ENCODE assay signal across 33 cellular contexts in genomic region chr18:6111726-6112125, GRCh38.
DNase-seq lines count a peak whose midpoint lies in the region; ATAC-seq, FAIRE-seq and TF ChIP-seq lines count a peak whose summit lies in the region.
"Had no signal": no experiment of that assay in that cellular context is flagged by ENCODE, and none has a peak within 500 bp of the region (broad histone marks: within the 10 kb centered on the region; RNA-seq: fewer than 3 reads in every experiment).

No MANE protein-coding gene starts in this region.

- no peaks in the 10 kb centered on the region for H3K79me1 ChIP-seq in IMR-90 (ENCODE audit: low read depth in 1 of 2, low read length in 2 of 2)

- H3K9me3 ChIP-seq in HepG2 (ENCODE audit: low read length) (no peaks in the 10 kb centered on the region), right lobe of liver (no peaks in the 10 kb centered on the region), IMR-90 (ENCODE audit: control insufficient read depth, insufficient read depth, low read length) (no peaks in the 10 kb centered on the region)
- H3K9me3 ChIP-seq: A549; BE2C; BLaER1; BLaER1 treated with 17β-estradiol and CSF1 and Interleukin-3, amounts not matched to agents 10 nM and 100 nM; Caco-2 had no signal

- POLR2A ChIA-PET in HepG2 (lab: Yijun Ruan, JAX) (no interaction called here), IMR-90 (lab: Charles Lee; ENCODE audit: unreplicated experiment) (no interaction called here)

- dilution Hi-C loops in IMR-90 (cut with HindIII; ENCODE audit: low sequenced_read_pairs, unreplicated experiment), result no loop called here

- H3K56ac ChIP-seq in IMR-90 (ENCODE audit: extremely low read depth, insufficient read depth, low read length), result no peak overlapping the region

- no peak overlapping the region for H2BK20ac ChIP-seq in IMR-90 (ENCODE audit: low read depth, low read length)

- no peak for DNase-seq in HepG2 (ENCODE audit: low spot score)
- no peak for DNase-seq in right lobe of liver
- DNase-seq in IMR-90, result no peak
- DNase-seq in NCI-H69 (lab: John Stamatoyannopoulos, UW), result peak; percentile 49
- no peak for DNase-seq in occipital lobe (lab: John Stamatoyannopoulos, UW)
- no peak for DNase-seq in activated CD4-positive, alpha-beta T cell treated with anti-CD3 and anti-CD28 coated beads for 48 hours
- DNase-seq: 8988T; ACHN; AML-193; BE2C; C1 segment of cervical spinal cord; Caco-2; Calu3; CD4-positive, alpha-beta memory T cell; CD4-positive, alpha-beta T cell; CD4-positive, CD25-positive, alpha-beta regulatory T cell; CD8-positive, alpha-beta memory T cell; CD8-positive, alpha-beta T cell; COR-L47; DMS 273 treated with DMSO at 0.1 percent for 48 hours; DMS153; DMS53; DMS79; DMS79 treated with DMSO at 0.1 percent for 48 hours; DND-41; EL had no signal

- no peak overlapping the region for H4K91ac ChIP-seq in IMR-90 (ENCODE audit: insufficient read depth, low read depth, low read length)

- no peak overlapping the region for H3K14ac ChIP-seq in IMR-90 (replicated peaks; ENCODE audit: low read depth, low read length)

- no peak for FAIRE-seq in HepG2 (lab: Jason Lieb, UNC)
- FAIRE-seq: A204.1, A549, D721Med had no signal

- no peak overlapping the region for H3K9ac ChIP-seq in HepG2 (ENCODE audit: insufficient read depth, low read depth, low read length)
- no peak overlapping the region for H3K9ac ChIP-seq in IMR-90 (ENCODE audit: low read depth, low read length)
- H3K9ac ChIP-seq: BLaER1; BLaER1 treated with 17β-estradiol and CSF1 and Interleukin-3, amounts not matched to agents 10 nM and 100 nM had no signal

- no peak overlapping the region for H3K23ac ChIP-seq in IMR-90 (ENCODE audit: low read depth, low read length)

- H2AK5ac ChIP-seq in IMR-90 (ENCODE audit: low read depth, low read length), result no peak overlapping the region

- no peak overlapping the region for H2AK9ac ChIP-seq in IMR-90 (replicated peaks; ENCODE audit: low read depth, low read length, poor library complexity)

- H2BK15ac ChIP-seq in IMR-90 (ENCODE audit: low read depth, low read length), result no peak overlapping the region

- 83% methylated on average over 3 of the region's 3 CpGs for WGBS in HepG2 (ENCODE audit: low lambda C conversion rate)
- WGBS in right lobe of liver (ENCODE audit: insufficient coverage, low coverage, low lambda C conversion rate, missing lambda C conversion rate), result 92% methylated on average over 3 of the region's 3 CpGs
- WGBS in IMR-90 (ENCODE audit: extremely low coverage in 2 of 2, insufficient read length in 1 of 2), 2 experiments, result no CpG with 5 or more reads among the region's 3 CpGs

- CTCF ChIA-PET in HepG2 (lab: Yijun Ruan, JAX; ENCODE audit: low intra/inter-chr PET ratio, low total read pairs) (no interaction called here), IMR-90 (lab: Yijun Ruan, JAX) (no interaction called here)

- TF ChIP-seq RAD21 in HepG2 (CRISPR knock-in tag; IDR thresholded peaks at IDR 0.05) (no peak), IMR-90 (IDR thresholded peaks at IDR 0.05; ENCODE audit: low read length) (no peak)

- TF ChIP-seq POLR2A in HepG2 (IDR thresholded peaks at IDR 0.05; ENCODE audit: insufficient read depth in 1 of 2, low read depth in 2 of 2, low read length in 2 of 2) (no peak), right lobe of liver (IDR thresholded peaks at IDR 0.05) (no peak), IMR-90 (IDR thresholded peaks at IDR 0.05; ENCODE audit: low read depth, low read length) (no peak)

- no peak overlapping the region for H3K4me3 ChIP-seq in HepG2 (replicated peaks in 1 of 3; ENCODE audit: insufficient read depth in 1 of 3, low read depth in 2 of 3, low read length in 3 of 3)
- H3K4me3 ChIP-seq in right lobe of liver, result no peak overlapping the region
- no peak overlapping the region for H3K4me3 ChIP-seq in IMR-90 (ENCODE audit: insufficient read depth, low read depth, low read length)
- H3K4me3 ChIP-seq: A549; BLaER1; BLaER1 treated with 17β-estradiol and CSF1 and Interleukin-3, amounts not matched to agents 10 nM and 100 nM had no signal

- no peak overlapping the region for H4K5ac ChIP-seq in IMR-90 (ENCODE audit: low read depth, low read length)

- ATAC-seq in HepG2, result no peak
- ATAC-seq in right lobe of liver, result no peak
- no peak for ATAC-seq in IMR-90 (ENCODE audit: low read depth)
- ATAC-seq: A549; CD8-positive, alpha-beta T cell had no signal

- H4K20me1 ChIP-seq in HepG2 (ENCODE audit: insufficient read depth, low read length) (no peaks in the 10 kb centered on the region), IMR-90 (ENCODE audit: insufficient read depth, low read length) (no peaks in the 10 kb centered on the region)
- H4K20me1 ChIP-seq: BLaER1; BLaER1 treated with 17β-estradiol and CSF1 and Interleukin-3, amounts not matched to agents 10 nM and 100 nM had no signal

- no peak overlapping the region for H3K4ac ChIP-seq in IMR-90 (ENCODE audit: low read depth, low read length)

- H2BK120ac ChIP-seq in IMR-90 (ENCODE audit: low read depth, low read length), result no peak overlapping the region

- no peak overlapping the region for H2BK5ac ChIP-seq in IMR-90 (ENCODE audit: low read depth, low read length, poor library complexity, severe bottlenecking)

- H3K79me2 ChIP-seq in HepG2 (ENCODE audit: insufficient read depth, low read length), result no peaks in the 10 kb centered on the region

- TF ChIP-seq EP300 in HepG2 (IDR thresholded peaks at IDR 0.05; ENCODE audit: low read depth in 2 of 2, low read length in 2 of 2) (no peak), HepG2 (CRISPR knock-in tag; IDR thresholded peaks at IDR 0.05; ENCODE audit: borderline replicate concordance) (no peak)

- TF ChIP-seq CTCF in HepG2 (CRISPR knock-in tag; IDR thresholded peaks at IDR 0.05), result no peak
- no peak for TF ChIP-seq CTCF in right lobe of liver (IDR thresholded peaks at IDR 0.05)
- no peak for TF ChIP-seq CTCF in IMR-90 (conservative IDR thresholded peaks at IDR 0.05; ENCODE audit: low read depth, low read length)

- peaks cover 0 to 2% of the 10 kb centered on the region in 2 experiments; a peak in 3 of 5 replicates for H3K36me3 ChIP-seq in HepG2 (replicated peaks in 1 of 2; ENCODE audit: control insufficient read depth in 1 of 2, insufficient read depth in 2 of 2, low read length in 2 of 2)
- H3K36me3 ChIP-seq in right lobe of liver, result no peaks in the 10 kb centered on the region
- no peaks in the 10 kb centered on the region for H3K36me3 ChIP-seq in IMR-90 (ENCODE audit: control insufficient read depth, insufficient read depth, low read length)
- H3K36me3 ChIP-seq: BE2C; BLaER1; BLaER1 treated with 17β-estradiol and CSF1 and Interleukin-3, amounts not matched to agents 10 nM and 100 nM had no signal

- H4K8ac ChIP-seq in IMR-90 (ENCODE audit: low read depth in 2 of 2, low read length in 2 of 2), result no peak overlapping the region

- in situ Hi-C loops in HepG2 (cut with HindIII; ENCODE audit: extremely low pct_ligation_motif_present, low pct_unique_long_range_greater_than_20kb) (no loop called here), IMR-90 (cut with MboI; ENCODE audit: low sequenced_read_pairs) (no loop called here)

- no peaks in the 10 kb centered on the region for H3K27me3 ChIP-seq in HepG2 (ENCODE audit: control insufficient read depth in 1 of 2, insufficient read depth in 2 of 2, low read length in 2 of 2)
- no peaks in the 10 kb centered on the region for H3K27me3 ChIP-seq in right lobe of liver
- H3K27me3 ChIP-seq in IMR-90 (ENCODE audit: control insufficient read depth, insufficient read depth, low read length), result peaks cover 2% of the 10 kb centered on the region
- H3K27me3 ChIP-seq: BE2C; BLaER1; BLaER1 treated with 17β-estradiol and CSF1 and Interleukin-3, amounts not matched to agents 10 nM and 100 nM had no signal

- H3K4me1 ChIP-seq in HepG2 (ENCODE audit: insufficient read depth, low read length) (no peaks in the 10 kb centered on the region), right lobe of liver (peaks cover 0 to 21% (median 0%) of the 10 kb centered on the region in 4 donors), IMR-90 (ENCODE audit: control insufficient read depth, insufficient read depth, low read length) (no peaks in the 10 kb centered on the region)
- H3K4me1 ChIP-seq: A549, BE2C, BLaER1, Caco-2 had no signal

- H3K27ac ChIP-seq in HepG2 (ENCODE audit: extremely low read length, insufficient read depth, low read length), result no peak overlapping the region
- H3K27ac ChIP-seq in right lobe of liver, result no peak overlapping the region
- H3K27ac ChIP-seq in IMR-90 (ENCODE audit: insufficient read depth, low read length), result no peak overlapping the region
- H3K27ac ChIP-seq: 22Rv1; A549; BLaER1; BLaER1 treated with 17β-estradiol and CSF1 and Interleukin-3, amounts not matched to agents 10 nM and 100 nM; C4-2B had no signal

- H3K4me2 ChIP-seq in HepG2 (ENCODE audit: low read depth, low read length), result no peak overlapping the region
- no peak overlapping the region for H3K4me2 ChIP-seq in IMR-90 (ENCODE audit: low read depth, low read length)
- H3K4me2 ChIP-seq: A549; BLaER1; BLaER1 treated with 17β-estradiol and CSF1 and Interleukin-3, amounts not matched to agents 10 nM and 100 nM had no signal

- H2AFZ ChIP-seq in HepG2 (ENCODE audit: low read length), result no peak overlapping the region
- H2AFZ ChIP-seq in IMR-90 (replicated peaks; ENCODE audit: low read length, poor library complexity), result no peak overlapping the region

- no peaks in the 10 kb centered on the region for H3K9me1 ChIP-seq in IMR-90 (ENCODE audit: insufficient read depth, low read length)

- no peak overlapping the region for H3K18ac ChIP-seq in IMR-90 (ENCODE audit: low read depth, low read length)

- intact Hi-C loops in HepG2 (cut with micrococcal nuclease; ENCODE audit: unreplicated experiment), result no loop called here
- intact Hi-C loops in right lobe of liver (cut with DNase I), result no loop called here
- intact Hi-C loops in IMR-90 (cut with micrococcal nuclease), result no loop called here

- BruUV-seq in HepG2 (replicated peaks; lab: Mats Ljungman, UMichigan) (no TSS peak), IMR-90 (replicated peaks; lab: Mats Ljungman, UMichigan) (no TSS peak)

TF ChIP-seq in HepG2, 621 proteins besides CTCF, POLR2A, EP300 and RAD21 (continues in another document):
- TF ChIP-seq KDM1A (CRISPR knock-in tag; IDR thresholded peaks at IDR 0.05), result no peak
- TF ChIP-seq HES4 (CRISPR knock-in tag; IDR thresholded peaks at IDR 0.05; ENCODE audit: borderline replicate concordance), result no peak
- peak; percentile 55; the same call in 1 of the 2 replicates for TF ChIP-seq CEBPB (IDR thresholded peaks at IDR 0.05; ENCODE audit: borderline replicate concordance, low read depth, low read length)
- no peak for TF ChIP-seq ZNF891 (CRISPR knock-in tag; IDR thresholded peaks at IDR 0.05)

TF ChIP-seq in IMR-90, 13 proteins besides CTCF, POLR2A, EP300 and RAD21:
- no peak for TF ChIP-seq MXI1 (IDR thresholded peaks at IDR 0.05; ENCODE audit: borderline replicate concordance, low read depth, low read length)
- TF ChIP-seq CEBPB (IDR thresholded peaks at IDR 0.05; ENCODE audit: low read depth, low read length), result peak; percentile 53
TF ChIP-seq in IMR-90: peak in this region for 1.
